Comparison of ENCODE assay signal across 1 cellular context in genomic region chr22:35411112-35411511, GRCh38.
TF ChIP-seq lines count a peak whose summit lies in the region.

No MANE protein-coding gene starts in this region.

TF ChIP-seq in H1, 55 proteins besides CTCF, POLR2A, EP300 and RAD21:
- TF ChIP-seq, protein P1, sequence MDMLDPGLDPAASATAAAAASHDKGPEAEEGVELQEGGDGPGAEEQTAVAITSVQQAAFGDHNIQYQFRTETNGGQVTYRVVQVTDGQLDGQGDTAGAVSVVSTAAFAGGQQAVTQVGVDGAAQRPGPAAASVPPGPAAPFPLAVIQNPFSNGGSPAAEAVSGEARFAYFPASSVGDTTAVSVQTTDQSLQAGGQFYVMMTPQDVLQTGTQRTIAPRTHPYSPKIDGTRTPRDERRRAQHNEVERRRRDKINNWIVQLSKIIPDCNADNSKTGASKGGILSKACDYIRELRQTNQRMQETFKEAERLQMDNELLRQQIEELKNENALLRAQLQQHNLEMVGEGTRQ (IDR thresholded peaks at IDR 0.05; ENCODE audit: low read length), result no peak
- TF ChIP-seq POLR2AphosphoS5 (IDR thresholded peaks at IDR 0.05; ENCODE audit: low read depth, low read length), result peak; percentile 31; the same call in 1 of the 2 replicates
